ENCODE assay signal across 26 cellular contexts in the genomic region with DNA sequence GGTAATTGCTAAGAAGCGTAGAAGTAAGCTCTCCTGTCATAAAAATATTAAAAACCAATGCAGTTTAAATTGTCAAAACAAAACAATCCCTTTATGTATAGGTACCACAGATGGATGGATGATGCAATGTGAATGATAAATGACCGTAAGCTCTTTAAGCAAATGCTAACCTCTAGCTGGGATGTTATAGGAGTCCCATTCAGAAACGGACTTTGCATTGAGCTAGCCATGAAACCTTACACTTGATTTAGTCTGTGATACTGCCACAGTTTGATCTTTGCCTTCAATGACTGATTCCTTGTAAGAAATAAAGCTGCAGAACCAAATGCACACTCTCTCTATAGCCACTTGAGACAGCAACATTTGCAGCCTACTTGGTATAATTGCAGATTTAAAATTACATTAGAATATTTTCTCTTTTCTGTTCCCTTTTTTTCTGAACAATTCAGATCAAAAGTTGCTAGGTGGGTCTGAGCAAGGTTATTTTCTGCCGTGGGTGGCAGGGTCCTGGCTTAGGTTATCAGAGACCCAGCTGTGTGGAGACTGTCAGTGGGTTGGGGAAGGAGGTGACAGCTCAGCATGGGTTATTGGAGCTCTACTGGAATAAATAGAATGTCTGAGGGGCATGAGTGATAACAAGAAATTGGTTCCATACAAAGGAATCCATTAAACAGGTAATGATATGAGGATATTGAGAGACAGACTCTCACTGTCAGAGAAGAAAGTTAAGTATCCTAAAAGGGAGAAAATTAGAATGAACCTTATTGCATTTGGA.
"Had no signal": no experiment of that assay in that cellular context is flagged by ENCODE, and none has a peak within 500 bp of the region (broad histone marks: within the 10 kb centered on the region; RNA-seq: fewer than 3 reads in every experiment).

No MANE protein-coding gene starts in this region.

- H3K27ac ChIP-seq: neutrophil, pancreas, prostate gland, right lobe of liver, sigmoid colon, stomach, tibial artery, transverse colon, upper lobe of right lung, uterus had no signal

- H3K27ac Mint-ChIP-seq: naive thymus-derived CD4-positive, alpha-beta T cell; natural killer cell; nephron; stimulated activated effector memory CD8-positive, alpha-beta T cell treated with anti-CD3 and anti-CD28 coated beads, Interleukin-12 subunit alpha, Interleukin-12 subunit beta, amount 100 ng/mL, for 72 hours; stimulated activated naive B cell treated with anti-CD40 and anti-IgM and Interleukin-4, amounts not matched to agents 10 μg/mL and 1 μg/mL and 100 μg/mL, for 72 hours; stimulated activated naive CD8-positive, alpha-beta T cell treated with anti-CD3 and anti-CD28 coated beads, Interleukin-15, Interleukin-2, amounts not matched to agents 100 ng/mL and 50 ng/mL, for 24 hours; type B pancreatic cell had no signal

- H3K4me3 Mint-ChIP-seq: naive thymus-derived CD4-positive, alpha-beta T cell; natural killer cell; nephron; neural crest cell; stimulated activated effector memory CD8-positive, alpha-beta T cell treated with anti-CD3 and anti-CD28 coated beads, Interleukin-12 subunit alpha, Interleukin-12 subunit beta, amount 100 ng/mL, for 72 hours; stimulated activated naive B cell treated with anti-CD40 and anti-IgM and Interleukin-4, amounts not matched to agents 10 μg/mL and 1 μg/mL and 100 μg/mL, for 72 hours; stimulated activated naive CD8-positive, alpha-beta T cell treated with anti-CD3 and anti-CD28 coated beads, Interleukin-15, Interleukin-2, amounts not matched to agents 100 ng/mL and 50 ng/mL, for 24 hours; type B pancreatic cell had no signal

- H3K4me1 Mint-ChIP-seq: naive thymus-derived CD4-positive, alpha-beta T cell; natural killer cell; neural crest cell; stimulated activated effector memory CD8-positive, alpha-beta T cell treated with anti-CD3 and anti-CD28 coated beads, Interleukin-12 subunit alpha, Interleukin-12 subunit beta, amount 100 ng/mL, for 72 hours; stimulated activated naive B cell treated with anti-CD40 and anti-IgM and Interleukin-4, amounts not matched to agents 10 μg/mL and 1 μg/mL and 100 μg/mL, for 72 hours had no signal

- H3K4me3 ChIP-seq: pancreas, prostate gland, right lobe of liver, sigmoid colon, stomach, tibial artery, transverse colon, upper lobe of right lung, uterus had no signal

- H3K27me3 Mint-ChIP-seq: naive thymus-derived CD4-positive, alpha-beta T cell; stimulated activated naive B cell treated with anti-CD40 and anti-IgM and Interleukin-4, amounts not matched to agents 10 μg/mL and 1 μg/mL and 100 μg/mL, for 72 hours; stimulated activated naive CD8-positive, alpha-beta T cell treated with anti-CD3 and anti-CD28 coated beads, Interleukin-15, Interleukin-2, amounts not matched to agents 100 ng/mL and 50 ng/mL, for 24 hours; type B pancreatic cell had no signal

- H3K9me3 Mint-ChIP-seq: stimulated activated naive CD8-positive, alpha-beta T cell treated with anti-CD3 and anti-CD28 coated beads, Interleukin-15, Interleukin-2, amounts not matched to agents 100 ng/mL and 50 ng/mL, for 24 hours; type B pancreatic cell had no signal

- DNase-seq: naive thymus-derived CD4-positive, alpha-beta T cell; natural killer cell; nucleus accumbens; pancreas; right cardiac atrium; right lobe of liver; sigmoid colon; small intestine; stimulated activated CD4-positive, alpha-beta T cell treated with anti-CD3 and anti-CD28 coated beads, Interleukin-15, amount 100 ng/mL, for 24 hours; stimulated activated CD4-positive, alpha-beta T cell treated with anti-CD3 and anti-CD28 coated beads, Interleukin-2, amount 100 ng/mL, for 24 hours; stimulated activated CD4-positive, alpha-beta T cell treated with anti-CD3 and anti-CD28 coated beads, Interleukin-2, amount 100 ng/mL, for 48 hours; stimulated activated CD4-positive, alpha-beta T cell treated with anti-CD3 and anti-CD28 coated beads, Interleukin-4, amount 100 ng/mL, for 24 hours; stimulated activated naive B cell treated with anti-CD40 and anti-IgM and Interleukin-4, amounts not matched to agents 10 μg/mL and 1 μg/mL and 100 μg/mL, for 72 hours; stimulated activated naive CD4-positive, alpha-beta T cell treated with Interleukin-2 at 50 U/mL for 16 hours; stomach; tibial artery; transverse colon; upper lobe of right lung; uterus had no signal

- H3K27me3 ChIP-seq: neutrophil, pancreas, right lobe of liver, sigmoid colon, stomach, tibial artery, transverse colon, upper lobe of right lung, uterus had no signal

- H3K36me3 ChIP-seq: neutrophil, pancreas, prostate gland, right lobe of liver, sigmoid colon, stomach, tibial artery, transverse colon, upper lobe of right lung, uterus had no signal

- H3K9me3 ChIP-seq: neutrophil, pancreas, prostate gland, right lobe of liver, sigmoid colon, tibial artery, transverse colon, upper lobe of right lung, uterus had no signal

- H3K36me3 Mint-ChIP-seq: naive thymus-derived CD4-positive, alpha-beta T cell; natural killer cell; stimulated activated effector memory CD8-positive, alpha-beta T cell treated with anti-CD3 and anti-CD28 coated beads, Interleukin-12 subunit alpha, Interleukin-12 subunit beta, amount 100 ng/mL, for 72 hours; stimulated activated naive B cell treated with anti-CD40 and anti-IgM and Interleukin-4, amounts not matched to agents 10 μg/mL and 1 μg/mL and 100 μg/mL, for 72 hours; type B pancreatic cell had no signal

- ATAC-seq: naive thymus-derived CD4-positive, alpha-beta T cell; natural killer cell; pancreas; right cardiac atrium; right lobe of liver; stimulated activated effector memory CD8-positive, alpha-beta T cell treated with anti-CD3 and anti-CD28 coated beads, Interleukin-12 subunit alpha, Interleukin-12 subunit beta, amount 100 ng/mL, for 72 hours; stimulated activated naive B cell treated with anti-CD40 and anti-IgM and Interleukin-4, amounts not matched to agents 10 μg/mL and 1 μg/mL and 100 μg/mL, for 72 hours; upper lobe of right lung had no signal

- H3K4me1 ChIP-seq: pancreas, prostate gland, right lobe of liver, sigmoid colon, stomach, tibial artery, transverse colon, upper lobe of right lung, uterus had no signal
